31 cellular contexts compared by ENCODE assay signal in the genomic region with DNA sequence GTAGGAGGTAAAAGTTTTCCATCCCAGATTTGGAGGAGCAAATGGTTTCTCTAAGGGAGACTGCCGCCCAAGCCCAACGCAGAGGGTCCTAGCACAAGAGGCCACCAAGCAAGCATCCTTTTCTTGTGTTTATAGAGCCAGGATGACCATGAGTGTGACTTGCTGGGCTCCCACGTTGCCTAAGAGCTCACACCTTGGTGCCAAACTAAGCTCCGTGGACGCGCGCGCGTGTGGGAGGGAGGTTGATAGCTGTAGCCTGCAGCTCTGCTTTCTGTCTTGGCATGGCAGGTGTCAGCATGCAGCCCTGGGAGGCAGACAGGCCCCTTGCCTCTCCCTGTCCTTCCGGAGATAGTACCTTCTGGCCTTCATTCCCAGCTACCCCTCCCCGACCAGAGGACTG.
"Had no signal": no experiment of that assay in that cellular context is flagged by ENCODE, and none has a peak within 500 bp of the region (broad histone marks: within the 10 kb centered on the region; RNA-seq: fewer than 3 reads in every experiment).

No MANE protein-coding gene starts in this region.

- H3K27ac ChIP-seq: colonic mucosa, epithelial cell of prostate, heart right ventricle, neural progenitor cell, prostate gland, right atrium auricular region, suprapubic skin had no signal

- H3K36me3 ChIP-seq: colonic mucosa, heart right ventricle, neural progenitor cell, prostate gland, right atrium auricular region, suprapubic skin had no signal

- H3K9me3 ChIP-seq: colonic mucosa, heart right ventricle, mucosa of descending colon, prostate gland, right atrium auricular region, suprapubic skin had no signal

- ATAC-seq: esophagus mucosa; heart right ventricle; left colon; mucosa of descending colon; natural killer cell treated with Interleukin-12 subunit alpha and Interleukin-12 subunit beta and Interleukin-15 and Interleukin-18, amount 100 ng/mL, for 72 hours; sciatic nerve; stimulated activated naive CD8-positive, alpha-beta T cell treated with anti-CD3 and anti-CD28 coated beads, Interleukin-15, amount 100 ng/mL, for 72 hours had no signal

- H3K4me2 ChIP-seq: neural progenitor cell, smooth muscle cell had no signal

- H3K4me3 ChIP-seq: colonic mucosa, heart right ventricle, lung, mucosa of descending colon, neural progenitor cell, prostate gland, right atrium auricular region, smooth muscle cell, suprapubic skin had no signal

- H3K27me3 ChIP-seq: colonic mucosa, neural progenitor cell, right atrium auricular region had no signal

- H3K4me1 ChIP-seq: colonic mucosa, heart right ventricle, prostate gland, right atrium auricular region, suprapubic skin had no signal

- H3K9ac ChIP-seq: neural progenitor cell had no signal

- H2AFZ ChIP-seq: neural progenitor cell had no signal

- DNase-seq: colonic mucosa; effector CD8-positive, alpha-beta T cell; endodermal cell; foreskin melanocyte; glutamatergic neuron; heart right ventricle; hypothalamus; immature natural killer cell; islet precursor cell; kidney glomerular epithelial cell; left colon; mucosa of descending colon; naive B cell; nucleus accumbens; stimulated activated CD4-positive, alpha-beta T cell treated with anti-CD3 and anti-CD28 coated beads, Interleukin-12 subunit alpha, Interleukin-12 subunit beta, amount 100 ng/mL, for 4 hours; stimulated activated CD4-positive, alpha-beta T cell treated with anti-CD3 and anti-CD28 coated beads, Interleukin-1b, Interleukin-23, amount 100 ng/mL, for 48 hours; stimulated activated CD4-positive, alpha-beta T cell treated with anti-CD3 and anti-CD28 coated beads, Interleukin-4, amount 100 ng/mL, for 1 hour; stimulated activated CD8-positive, alpha-beta memory T cell treated with anti-CD3 and anti-CD28 coated beads, Interleukin-4, amount 100 ng/mL, for 48 hours; stimulated activated naive CD4-positive, alpha-beta T cell; stimulated activated naive CD8-positive, alpha-beta T cell treated with anti-CD3 and anti-CD28 coated beads, Interleukin-15, amount 100 ng/mL, for 72 hours; trophoblast cell had no signal
